Comparison of ENCODE assay signal across 10 cellular contexts in genomic region chr2:24045511-24046508, GRCh38. TPM values are rescaled to one million over a fixed set of nuclear protein-coding genes. Genes with fewer than 3 reads are reported as not detected.
DNase-seq lines count a peak whose midpoint lies in the region; ATAC-seq and TF ChIP-seq lines count a peak whose summit lies in the region.
"Had no signal": no experiment of that assay in that cellular context is flagged by ENCODE, and none has a peak within 500 bp of the region (broad histone marks: within the 10 kb centered on the region; RNA-seq: fewer than 3 reads in every experiment).

No MANE protein-coding gene starts in this region.

- H3K4me2 ChIP-seq in hepatocyte, result peak overlapping the region; percentile 76

- no peaks in the 10 kb centered on the region for H3K9me2 ChIP-seq in hepatocyte (replicated peaks; ENCODE audit: insufficient read depth)

- 84% methylated on average over 11 of the region's 11 CpGs for WGBS in hepatocyte (ENCODE audit: low lambda C conversion rate, missing lambda C conversion rate)
- WGBS in gastroesophageal sphincter (ENCODE audit: low coverage in 1 of 2), 2 donors, result 61 to 73% methylated on average over 4 to 6 of the region's 11 CpGs

- peaks cover 11% of the 10 kb centered on the region for H3K36me3 ChIP-seq in WERI-Rb-1
- no peaks in the 10 kb centered on the region for H3K36me3 ChIP-seq in hepatocyte (replicated peaks; ENCODE audit: insufficient read depth, low read depth)
- no peaks in the 10 kb centered on the region for H3K36me3 ChIP-seq in gastroesophageal sphincter

- H3K27ac Mint-ChIP-seq in activated naive CD4-positive, alpha-beta T cell treated with anti-CD3 and anti-CD28 coated beads for 36 hours, result no peak overlapping the region
- no peak overlapping the region for H3K27ac Mint-ChIP-seq in stimulated activated naive CD8-positive, alpha-beta T cell treated with anti-CD3 and anti-CD28 coated beads, Interleukin-15, amount 100 ng/mL, for 72 hours

- H3K9me3 ChIP-seq in WERI-Rb-1 (ENCODE audit: severe bottlenecking) (peaks cover 4% of the 10 kb centered on the region), hepatocyte (ENCODE audit: low read depth) (no peaks in the 10 kb centered on the region), gastroesophageal sphincter (no peaks in the 10 kb centered on the region)

- H3K4me1 ChIP-seq in hepatocyte (ENCODE audit: insufficient read depth) (peaks cover 10% of the 10 kb centered on the region), gastroesophageal sphincter (peaks cover 0 to 40% (median 12%) of the 10 kb centered on the region in 3 donors)

- TF ChIP-seq EP300 in gastroesophageal sphincter (IDR thresholded peaks at IDR 0.05), result no peak

- H3K4me3 ChIP-seq in WERI-Rb-1 (ENCODE audit: low read depth, low read length) (peak overlapping the region; percentile 94), hepatocyte (peak overlapping the region; percentile 45), gastroesophageal sphincter (peak overlapping the region in 1 of 2 donors; percentile 60)

- peaks cover 22% of the 10 kb centered on the region for H3K4me1 Mint-ChIP-seq in activated naive CD4-positive, alpha-beta T cell treated with anti-CD3 and anti-CD28 coated beads for 36 hours (ENCODE audit: low read depth)
- peaks cover 31% of the 10 kb centered on the region for H3K4me1 Mint-ChIP-seq in stimulated activated naive CD8-positive, alpha-beta T cell treated with anti-CD3 and anti-CD28 coated beads, Interleukin-15, amount 100 ng/mL, for 72 hours

- no peaks in the 10 kb centered on the region for H4K20me1 ChIP-seq in hepatocyte (ENCODE audit: insufficient read depth, poor library complexity, severe bottlenecking)

- H3K79me2 ChIP-seq in hepatocyte, result peaks cover 9% of the 10 kb centered on the region

- H2AFZ ChIP-seq in hepatocyte, result no peak overlapping the region

- no peak overlapping the region for H3K27ac ChIP-seq in WERI-Rb-1
- no peak overlapping the region for H3K27ac ChIP-seq in hepatocyte
- H3K27ac ChIP-seq in gastroesophageal sphincter, result no peak overlapping the region

- CTCF ChIA-PET in activated naive CD4-positive, alpha-beta T cell treated with anti-CD3 and anti-CD28 coated beads for 36 hours (lab: Charles Lee), result interaction anchor here (0.7 kb wide), 1 partner anchor 39 kb away, joined by 4 read pairs; the partner anchor contains the start of gene TP53I3

- H3K36me3 Mint-ChIP-seq in activated naive CD4-positive, alpha-beta T cell treated with anti-CD3 and anti-CD28 coated beads for 36 hours (ENCODE audit: low read depth), result peaks cover 4% of the 10 kb centered on the region

- H3K4me3 Mint-ChIP-seq in activated naive CD4-positive, alpha-beta T cell treated with anti-CD3 and anti-CD28 coated beads for 36 hours, result peak overlapping the region; percentile 56
- peak overlapping the region; percentile 96 to 99 for H3K4me3 Mint-ChIP-seq in stimulated activated naive CD8-positive, alpha-beta T cell treated with anti-CD3 and anti-CD28 coated beads, Interleukin-15, amount 100 ng/mL, for 72 hours

- no peak for TF ChIP-seq POLR2A in gastroesophageal sphincter (IDR thresholded peaks at IDR 0.05)

- H3K27me3 Mint-ChIP-seq in activated naive CD4-positive, alpha-beta T cell treated with anti-CD3 and anti-CD28 coated beads for 36 hours (ENCODE audit: low read depth), result peaks cover 7% of the 10 kb centered on the region
- no peaks in the 10 kb centered on the region for H3K27me3 Mint-ChIP-seq in stimulated activated naive CD8-positive, alpha-beta T cell treated with anti-CD3 and anti-CD28 coated beads, Interleukin-15, amount 100 ng/mL, for 72 hours

- H3K27me3 ChIP-seq in WERI-Rb-1 (ENCODE audit: insufficient read depth, low read depth, severe bottlenecking) (no peaks in the 10 kb centered on the region), hepatocyte (no peaks in the 10 kb centered on the region), gastroesophageal sphincter (no peaks in the 10 kb centered on the region)

- no peak for ATAC-seq in stimulated activated naive CD8-positive, alpha-beta T cell treated with anti-CD3 and anti-CD28 coated beads, Interleukin-15, amount 100 ng/mL, for 72 hours
- no peak for ATAC-seq in gastroesophageal sphincter
- no peak for ATAC-seq in HG03139 (IDR thresholded peaks at IDR 0.05; ENCODE audit: unreplicated experiment)

- DNase-seq in activated naive CD4-positive, alpha-beta T cell treated with anti-CD3 and anti-CD28 coated beads for 36 hours, result no peak
- no peak for DNase-seq in activated naive CD4-positive, alpha-beta T cell (lab: John Stamatoyannopoulos, UW)
- DNase-seq in WERI-Rb-1 (no peak), hepatocyte (ENCODE audit: low spot score) (no peak), hypothalamus (lab: John Stamatoyannopoulos, UW) (no peak)
- no peak for DNase-seq in stimulated activated naive CD8-positive, alpha-beta T cell treated with anti-CD3 and anti-CD28 coated beads, Interleukin-15, amount 100 ng/mL, for 72 hours
- DNase-seq: activated naive CD4-positive, alpha-beta T cell treated with Interleukin-2 at 50 U/mL for 16 hours had no signal

- H3K9me3 Mint-ChIP-seq in activated naive CD4-positive, alpha-beta T cell treated with anti-CD3 and anti-CD28 coated beads for 36 hours, result no peaks in the 10 kb centered on the region
- no peaks in the 10 kb centered on the region for H3K9me3 Mint-ChIP-seq in stimulated activated naive CD8-positive, alpha-beta T cell treated with anti-CD3 and anti-CD28 coated beads, Interleukin-15, amount 100 ng/mL, for 72 hours

- intact Hi-C loops in activated naive CD4-positive, alpha-beta T cell treated with anti-CD3 and anti-CD28 coated beads for 36 hours (cut with micrococcal nuclease), result loop anchor here (2.0 to 10.0 kb wide), 2 partner anchors 39 to 449 kb away; partner anchors contain the start of genes NCOA1 and TP53I3

- no peak for TF ChIP-seq CTCF in WERI-Rb-1 (IDR thresholded peaks at IDR 0.05; ENCODE audit: low read depth, low read length)
- TF ChIP-seq CTCF in hepatocyte (IDR thresholded peaks at IDR 0.05; ENCODE audit: poor library complexity), result no peak
- no peak for TF ChIP-seq CTCF in gastroesophageal sphincter (IDR thresholded peaks at IDR 0.05)

RNA-seq across cellular contexts. Expression of gene WDCP, which starts 1.4 kb away (rescaled TPM):
- total RNA-seq in activated naive CD4-positive, alpha-beta T cell treated with anti-CD3 and anti-CD28 coated beads for 36 hours, result 10 to 100 TPM; 17.6 to 21.1 TPM
- total RNA-seq in hepatocyte, result 6.0 and 6.8 TPM in 2 replicates
- 1.4 and 2.4 TPM in 2 replicates for polyA plus RNA-seq in hepatocyte
- 1 to 10 TPM; 5.9 to 7.3 (median 6.4) TPM for total RNA-seq in gastroesophageal sphincter

RNA-seq across cellular contexts. Expression of gene FKBP1B, which starts 3.7 kb away (rescaled TPM):
- under 1 TPM in 1 of 2 experiments, not detected in 1; 0.35 TPM for total RNA-seq in activated naive CD4-positive, alpha-beta T cell treated with anti-CD3 and anti-CD28 coated beads for 36 hours
- total RNA-seq in hepatocyte (20.2 and 24.4 TPM in 2 replicates), gastroesophageal sphincter (1 to 10 TPM; 2.3 to 8.6 (median 5.5) TPM)
- 36.3 and 37.2 TPM in 2 replicates for polyA plus RNA-seq in hepatocyte

RNA-seq across cellular contexts. Expression of gene SF3B6, which starts 30.3 kb away (rescaled TPM):
- 100 to 1,000 TPM; 151 to 164 TPM for total RNA-seq in activated naive CD4-positive, alpha-beta T cell treated with anti-CD3 and anti-CD28 coated beads for 36 hours
- total RNA-seq in hepatocyte (131 and 158 TPM in 2 replicates), gastroesophageal sphincter (100 to 1,000 TPM in 3 of 4 donors, 10 to 100 TPM in 1; 96.8 to 128 (median 115) TPM)
- 170 and 174 TPM in 2 replicates for polyA plus RNA-seq in hepatocyte

RNA-seq across cellular contexts. Expression of gene MFSD2B, which starts 35.9 kb away (rescaled TPM):
- under 1 TPM; 0.15 to 0.24 TPM for total RNA-seq in activated naive CD4-positive, alpha-beta T cell treated with anti-CD3 and anti-CD28 coated beads for 36 hours
- total RNA-seq in hepatocyte, result not detected in 2 replicates
- polyA plus RNA-seq in hepatocyte, result 0.25 TPM in 1 of 2 replicates, not detected in the other
- total RNA-seq in gastroesophageal sphincter, result under 1 TPM in 1 of 4 donors, not detected in 3; 0.39 TPM
- total RNA-seq: HT1080 had no signal

RNA-seq across cellular contexts. Expression of gene TP53I3, which starts 38.8 kb away (rescaled TPM):
- under 1 TPM; 0.60 to 0.81 TPM for total RNA-seq in activated naive CD4-positive, alpha-beta T cell treated with anti-CD3 and anti-CD28 coated beads for 36 hours
- total RNA-seq in hepatocyte, result 29.8 and 31.9 TPM in 2 replicates
- 52.9 and 56.2 TPM in 2 replicates for polyA plus RNA-seq in hepatocyte
- 10 to 100 TPM in 1 of 4 donors, 1 to 10 TPM in 3; 5.6 to 10.1 (median 8.9) TPM for total RNA-seq in gastroesophageal sphincter
